10 cellular contexts compared by ENCODE assay signal in the genomic region with DNA sequence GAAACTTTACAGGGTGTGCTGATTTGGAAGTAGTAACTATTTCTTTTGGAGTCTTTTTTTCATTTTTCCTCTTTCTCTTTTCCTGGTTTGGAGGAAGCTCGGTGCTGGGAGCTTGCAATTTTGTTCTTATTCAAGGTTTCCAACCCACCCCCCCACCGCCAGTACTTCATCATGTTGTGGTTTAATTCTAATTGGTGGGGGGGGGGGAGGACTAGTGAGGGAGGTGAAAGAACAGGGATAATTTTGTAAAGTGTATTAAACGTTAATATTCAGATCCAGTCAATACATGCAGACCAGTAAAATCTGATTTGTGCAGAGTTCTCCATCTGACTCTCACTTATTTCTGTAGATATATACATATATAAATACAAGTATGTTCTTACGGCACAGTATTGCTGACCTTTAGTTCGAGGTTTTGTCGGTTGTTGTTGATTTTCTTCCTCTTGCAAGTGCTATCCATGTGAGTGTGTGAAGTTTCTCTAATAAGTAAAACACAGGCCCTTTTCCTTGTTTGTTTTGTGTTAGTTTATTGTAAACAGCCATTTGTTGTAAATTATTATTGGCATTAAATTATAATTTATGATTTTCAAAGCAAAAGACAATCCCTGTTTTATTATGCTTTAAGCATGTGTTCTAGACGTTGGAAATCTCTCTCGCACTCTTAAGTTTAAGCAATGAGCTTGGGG. TPM values are rescaled to one million over a fixed set of nuclear protein-coding genes. Genes with fewer than 3 reads are reported as not detected.
DNase-seq lines count a peak whose midpoint lies in the region; ATAC-seq and TF ChIP-seq lines count a peak whose summit lies in the region.
"Had no signal": no experiment of that assay in that cellular context is flagged by ENCODE, and none has a peak within 500 bp of the region (broad histone marks: within the 10 kb centered on the region; RNA-seq: fewer than 3 reads in every experiment).

No MANE protein-coding gene starts in this region.

- H3K9ac ChIP-seq in ES-I3 (ENCODE audit: low read depth, low read length): peak overlapping the region; percentile 87

- H3K4me1 Mint-ChIP-seq in CD8-positive, alpha-beta T cell (ENCODE audit: low read depth): peaks cover 8% of the 10 kb centered on the region
- H3K4me1 Mint-ChIP-seq: activated CD8-positive, alpha-beta memory T cell treated with anti-CD3 and anti-CD28 coated beads, Interleukin-2, amount 10 ng/mL, durations not matched to agents 7 days and 5 days had no signal

- H3K4me3 ChIP-seq in fibroblast of the aortic adventitia (ENCODE audit: low read depth, low read length) (peak overlapping the region; percentile 96), psoas muscle (peak overlapping the region; percentile 92), HAP-1 (no peak overlapping the region)
- H3K4me3 ChIP-seq in CD8-positive, alpha-beta T cell (ENCODE audit: low read depth, low read length): no peak overlapping the region

- TF ChIP-seq CTCF in fibroblast of the aortic adventitia (IDR thresholded peaks at IDR 0.05; ENCODE audit: insufficient read depth, low read length): no peak
- TF ChIP-seq CTCF in psoas muscle (IDR thresholded peaks at IDR 0.05): no peak
- TF ChIP-seq CTCF in CD8-positive, alpha-beta T cell (IDR thresholded peaks at IDR 0.05): no peak

- 2 to 5% (median 2%) methylated on average over 8 of the region's 8 CpGs for WGBS in psoas muscle, 3 donors

- H3K36me3 ChIP-seq in ES-I3 (ENCODE audit: insufficient read depth, low read length) (no peaks in the 10 kb centered on the region), psoas muscle (ENCODE audit: insufficient read depth in 1 of 2, low read depth in 1 of 2) (peaks cover 0 to 6% of the 10 kb centered on the region in 2 donors), HAP-1 (replicated peaks) (peaks cover 28% of the 10 kb centered on the region)
- no peaks in the 10 kb centered on the region for H3K36me3 ChIP-seq in CD8-positive, alpha-beta T cell (ENCODE audit: insufficient read depth, low read length)

- intact Hi-C loops in psoas muscle (cut with DNase I): loop anchor here in 1 of 2 donors (10.0 kb wide), 1 partner anchor 1185 kb away; no protein-coding TSS in a partner anchor
- intact Hi-C loops in CD8-positive, alpha-beta T cell (cut with DNase I, micrococcal nuclease): loop anchor here in 1 of 2 experiments (10.0 kb wide), 1 partner anchor 65 kb away; no protein-coding TSS in a partner anchor

- H3K27ac ChIP-seq in psoas muscle: peak overlapping the region; percentile 94
- no peak overlapping the region for H3K27ac ChIP-seq in CD8-positive, alpha-beta T cell (ENCODE audit: low read depth, low read length)

- H3K27ac Mint-ChIP-seq in CD8-positive, alpha-beta T cell: no peak overlapping the region
- H3K27ac Mint-ChIP-seq: activated CD8-positive, alpha-beta memory T cell treated with anti-CD3 and anti-CD28 coated beads, Interleukin-2, amount 10 ng/mL, durations not matched to agents 7 days and 5 days had no signal

- H3K9me3 Mint-ChIP-seq in CD8-positive, alpha-beta T cell: peaks cover 5% of the 10 kb centered on the region

- DNase-seq in SW480 (ENCODE audit: low spot score) (peak; percentile 15), fibroblast of the aortic adventitia (ENCODE audit: low read depth) (peak; percentile 47), psoas muscle (no peak), HAP-1 (ENCODE audit: low spot score in 2 of 2) (no peak)
- DNase-seq in CD8-positive, alpha-beta T cell: no peak
- no peak for DNase-seq in activated CD8-positive, alpha-beta memory T cell treated with anti-CD3 and anti-CD28 coated beads, Interleukin-2, amount 50 U/mL, for 4 hours
- DNase-seq: naive thymus-derived CD8-positive, alpha-beta T cell had no signal

- in situ Hi-C loops in HAP-1 (cut with MboI; ENCODE audit: low sequenced_read_pairs): loop anchor here (25.0 kb wide), 2 partner anchors 503 to 1078 kb away; no protein-coding TSS in a partner anchor

- CTCF ChIA-PET in CD8-positive, alpha-beta T cell (lab: Charles Lee): no interaction called here

- no peaks in the 10 kb centered on the region for H3K27me3 ChIP-seq in psoas muscle (ENCODE audit: insufficient read depth in 3 of 3, low read length in 2 of 3)
- peaks cover 50% of the 10 kb centered on the region for H3K27me3 ChIP-seq in CD8-positive, alpha-beta T cell (ENCODE audit: insufficient read depth, low read length)
- no peaks in the 10 kb centered on the region for H3K27me3 ChIP-seq in HAP-1 (ENCODE audit: low read depth)

- POLR2A ChIA-PET in CD8-positive, alpha-beta T cell (lab: Charles Lee): no interaction called here

- no peaks in the 10 kb centered on the region for H3K36me3 Mint-ChIP-seq in CD8-positive, alpha-beta T cell

- H3K4me1 ChIP-seq in ES-I3 (ENCODE audit: insufficient read depth, low read length): peaks cover 26% of the 10 kb centered on the region
- peaks cover under 1% of the 10 kb centered on the region for H3K4me1 ChIP-seq in psoas muscle
- no peaks in the 10 kb centered on the region for H3K4me1 ChIP-seq in CD8-positive, alpha-beta T cell (ENCODE audit: insufficient read depth, low read length)
- H3K4me1 ChIP-seq in HAP-1: peaks cover 31% of the 10 kb centered on the region

- peaks cover 82% of the 10 kb centered on the region for H3K27me3 Mint-ChIP-seq in CD8-positive, alpha-beta T cell (ENCODE audit: low read depth)

- H3K4me3 Mint-ChIP-seq in CD8-positive, alpha-beta T cell: no peak overlapping the region
- H3K4me3 Mint-ChIP-seq: activated CD8-positive, alpha-beta memory T cell treated with anti-CD3 and anti-CD28 coated beads, Interleukin-2, amount 10 ng/mL, durations not matched to agents 7 days and 5 days had no signal

- no peaks in the 10 kb centered on the region for H3K9me3 ChIP-seq in ES-I3 (ENCODE audit: control insufficient read depth, insufficient read depth, low read length)
- H3K9me3 ChIP-seq in psoas muscle: no peaks in the 10 kb centered on the region
- no peaks in the 10 kb centered on the region for H3K9me3 ChIP-seq in CD8-positive, alpha-beta T cell (ENCODE audit: low read length)
- no peaks in the 10 kb centered on the region for H3K9me3 ChIP-seq in HAP-1

- no peak for ATAC-seq in psoas muscle
- no peak for ATAC-seq in CD8-positive, alpha-beta T cell
- ATAC-seq in HG02642 (IDR thresholded peaks at IDR 0.05; ENCODE audit: poor library complexity, unreplicated experiment): no peak
- ATAC-seq: activated CD8-positive, alpha-beta memory T cell treated with anti-CD3 and anti-CD28 coated beads, Interleukin-2, amount 10 ng/mL, durations not matched to agents 7 days and 5 days; naive thymus-derived CD8-positive, alpha-beta T cell had no signal

RNA-seq across cellular contexts. Expression of a gene that starts 9.3 kb away (rescaled TPM):
- total RNA-seq in fibroblast of the aortic adventitia (ENCODE audit: low replicate concordance) (15.5 and 20.2 TPM in 2 replicates), psoas muscle (10 to 100 TPM; 14.5 to 17.1 (median 15.7) TPM)
- polyA plus RNA-seq in psoas muscle: 10 to 100 TPM; 10.3 to 20.1 (median 11.3) TPM
- not detected for total RNA-seq in CD8-positive, alpha-beta T cell
- total RNA-seq: activated CD8-positive, alpha-beta memory T cell treated with anti-CD3 and anti-CD28 coated beads, Interleukin-2, amount 10 ng/mL, durations not matched to agents 7 days and 5 days; naive thymus-derived CD8-positive, alpha-beta T cell had no signal
- polyA plus RNA-seq: naive thymus-derived CD8-positive, alpha-beta T cell had no signal

Comparison
In these comparisons a context has a peak if more than half of its experiments do, and no peak if none do; other contexts are left out.
1. DNase-seq: peak in SW480 (single experiment) and fibroblast of the aortic adventitia (single experiment); none in psoas muscle (0 of 2), CD8-positive, alpha-beta T cell (0 of 7), HAP-1 (0 of 2) and activated CD8-positive, alpha-beta memory T cell treated with anti-CD3 and anti-CD28 coated beads, Interleukin-2, amount 50 U/mL, for 4 hours (single experiment).
2. H3K4me3 ChIP-seq: peak in fibroblast of the aortic adventitia (single experiment) and psoas muscle (single experiment); none in CD8-positive, alpha-beta T cell (single experiment) and HAP-1 (single experiment).
3. RNA of a gene that starts 9.3 kb away (total RNA-seq): 15.5 to 20.2 TPM in fibroblast of the aortic adventitia and 14.5 to 17.1 TPM in psoas muscle; not detected in CD8-positive, alpha-beta T cell; every median in the first group is over 10 times any median in the second.